24 cellular contexts compared by ENCODE assay signal in the genomic region with DNA sequence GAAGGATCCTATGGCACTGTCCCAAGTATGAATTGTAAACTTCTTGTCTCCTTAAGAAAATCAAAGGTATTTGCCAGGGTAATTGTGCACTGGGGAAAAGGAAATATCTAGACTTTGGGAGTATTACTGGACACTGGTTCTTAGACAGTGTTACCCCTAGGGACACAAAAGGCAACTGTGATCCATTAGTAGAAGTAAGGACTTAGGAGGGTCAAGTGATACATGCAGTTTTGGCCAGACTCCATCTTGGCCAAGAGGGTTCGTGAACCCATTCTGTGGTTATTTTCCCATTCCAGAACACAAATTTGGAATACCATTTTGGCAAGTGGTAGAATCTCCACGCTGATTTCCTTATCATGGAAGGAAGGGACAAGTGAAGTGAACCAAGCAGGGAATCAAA.
A peak's percentile ranks its signal among the peaks of the same experiment; 100 is the strongest.
DNase-seq lines count a peak whose midpoint lies in the region; ATAC-seq, FAIRE-seq and TF ChIP-seq lines count a peak whose summit lies in the region.
"Had no signal": no experiment of that assay in that cellular context is flagged by ENCODE, and none has a peak within 500 bp of the region (broad histone marks: within the 10 kb centered on the region; RNA-seq: fewer than 3 reads in every experiment).

No MANE protein-coding gene starts in this region.

- H3K4me1 Mint-ChIP-seq in CD8-positive, alpha-beta T cell (ENCODE audit: low read depth): no peaks in the 10 kb centered on the region
- H3K4me1 Mint-ChIP-seq in Calu3 (ENCODE audit: low read depth, unreplicated experiment): no peaks in the 10 kb centered on the region

- intact Hi-C loops in left ventricle myocardium inferior (cut with micrococcal nuclease) (no loop called here), Calu3 (cut with micrococcal nuclease; ENCODE audit: unreplicated experiment) (no loop called here), kidney (cut with DNase I) (no loop called here)
- intact Hi-C loops in CD8-positive, alpha-beta T cell (cut with DNase I, micrococcal nuclease): no loop called here

- H3K4me1 ChIP-seq in left ventricle myocardium inferior: no peaks in the 10 kb centered on the region
- H3K4me1 ChIP-seq in CD8-positive, alpha-beta T cell (ENCODE audit: insufficient read depth, low read length): no peaks in the 10 kb centered on the region
- H3K4me1 ChIP-seq in kidney (ENCODE audit: control insufficient read depth in 1 of 2, insufficient read depth in 1 of 2, low read depth in 1 of 2, low read length in 2 of 2): no peaks in the 10 kb centered on the region

- peaks cover 12% of the 10 kb centered on the region for H3K27me3 Mint-ChIP-seq in CD8-positive, alpha-beta T cell (ENCODE audit: low read depth)
- H3K27me3 Mint-ChIP-seq in Calu3 (ENCODE audit: unreplicated experiment): no peaks in the 10 kb centered on the region

- H3K27ac ChIP-seq in left ventricle myocardium inferior (replicated peaks) (peak overlapping the region; percentile 57), kidney (ENCODE audit: low read depth in 2 of 2, low read length in 2 of 2) (no peak overlapping the region)
- H3K27ac ChIP-seq in CD8-positive, alpha-beta T cell (ENCODE audit: low read depth, low read length): no peak overlapping the region
- H3K27ac ChIP-seq: C4-2B, GM23248, HL-60, PC-9 had no signal

- H3K27ac Mint-ChIP-seq in CD8-positive, alpha-beta T cell: no peak overlapping the region
- H3K27ac Mint-ChIP-seq in Calu3 (ENCODE audit: unreplicated experiment): no peak overlapping the region

- H3K9me3 Mint-ChIP-seq in CD8-positive, alpha-beta T cell: no peaks in the 10 kb centered on the region
- no peaks in the 10 kb centered on the region for H3K9me3 Mint-ChIP-seq in Calu3 (ENCODE audit: low read depth, unreplicated experiment)

- ATAC-seq in CD8-positive, alpha-beta T cell: no peak
- no peak for ATAC-seq in GM21528 (IDR thresholded peaks at IDR 0.05; ENCODE audit: low FRiP score, unreplicated experiment)
- ATAC-seq: HepG2, K562 had no signal

- TF ChIP-seq CTCF in fibroblast of mammary gland (conservative IDR thresholded peaks at IDR 0.05; ENCODE audit: control insufficient read depth, insufficient read depth, low read depth, low read length): no peak
- no peak for TF ChIP-seq CTCF in left ventricle myocardium inferior (IDR thresholded peaks at IDR 0.05; ENCODE audit: borderline replicate concordance)
- TF ChIP-seq CTCF in CD8-positive, alpha-beta T cell (IDR thresholded peaks at IDR 0.05): no peak
- TF ChIP-seq CTCF in Calu3 (IDR thresholded peaks at IDR 0.05; ENCODE audit: unreplicated experiment): no peak
- TF ChIP-seq CTCF in kidney (IDR thresholded peaks at IDR 0.05; ENCODE audit: borderline replicate concordance, extremely low read depth, insufficient read depth): no peak

- CTCF ChIA-PET in CD8-positive, alpha-beta T cell (lab: Charles Lee): no interaction called here
- CTCF ChIA-PET in Calu3 (lab: Charles Lee): no interaction called here

- no peaks in the 10 kb centered on the region for H3K36me3 Mint-ChIP-seq in CD8-positive, alpha-beta T cell
- no peaks in the 10 kb centered on the region for H3K36me3 Mint-ChIP-seq in Calu3 (ENCODE audit: insufficient read depth, unreplicated experiment)

- FAIRE-seq in kidney (lab: Jason Lieb, UNC): no peak
- FAIRE-seq: A204.1, HepG2, K562 had no signal

- H3K27me3 ChIP-seq in left ventricle myocardium inferior (ENCODE audit: low read depth): no peaks in the 10 kb centered on the region
- H3K27me3 ChIP-seq in CD8-positive, alpha-beta T cell (ENCODE audit: insufficient read depth, low read length): no peaks in the 10 kb centered on the region

- no peak overlapping the region for H3K4me3 Mint-ChIP-seq in CD8-positive, alpha-beta T cell
- no peak overlapping the region for H3K4me3 Mint-ChIP-seq in Calu3 (ENCODE audit: low read depth, unreplicated experiment)

- no peaks in the 10 kb centered on the region for H3K9me3 ChIP-seq in left ventricle myocardium inferior (replicated peaks)
- no peaks in the 10 kb centered on the region for H3K9me3 ChIP-seq in CD8-positive, alpha-beta T cell (ENCODE audit: low read length)
- no peaks in the 10 kb centered on the region for H3K9me3 ChIP-seq in kidney (ENCODE audit: control insufficient read depth in 1 of 2, low read length in 2 of 2)

- no peak overlapping the region for H3K9ac ChIP-seq in kidney (ENCODE audit: low read length in 2 of 2)
- H3K9ac ChIP-seq: GM23248 had no signal

- H3K36me3 ChIP-seq in left ventricle myocardium inferior: no peaks in the 10 kb centered on the region
- H3K36me3 ChIP-seq in CD8-positive, alpha-beta T cell (ENCODE audit: insufficient read depth, low read length): no peaks in the 10 kb centered on the region
- H3K36me3 ChIP-seq in kidney (ENCODE audit: control insufficient read depth in 1 of 2, insufficient read depth in 2 of 2, low read length in 2 of 2): no peaks in the 10 kb centered on the region

- BruUV-seq in Calu3 (replicated peaks; lab: Mats Ljungman, UMichigan): no TSS peak

- no peak overlapping the region for H3K4me3 ChIP-seq in fibroblast of mammary gland (ENCODE audit: control insufficient read depth, low read depth, low read length)
- no peak overlapping the region for H3K4me3 ChIP-seq in left ventricle myocardium inferior
- no peak overlapping the region for H3K4me3 ChIP-seq in CD8-positive, alpha-beta T cell (ENCODE audit: low read depth, low read length)
- H3K4me3 ChIP-seq in kidney (ENCODE audit: low read length in 2 of 2): no peak overlapping the region
- H3K4me3 ChIP-seq: GM23248, K562, PC-9 had no signal

- DNase-seq in EH (ENCODE audit: low read depth) (peak; percentile 74), M059J (ENCODE audit: low read depth) (peak; percentile 20), fibroblast of mammary gland (ENCODE audit: low read depth) (peak; percentile 77), left ventricle myocardium inferior (no peak), Calu3 (no peak), kidney (no peak)
- no peak for DNase-seq in CD8-positive, alpha-beta T cell
- DNase-seq: DMS79, GM23248, HCEC 1CT, NCI-H1105, NCI-H2029 treated with DMSO at 0.1 percent for 48 hours, NCI-H226, NCI-H510A treated with DMSO at 0.1 percent for 48 hours, NCI-H748 treated with DMSO at 0.1 percent for 48 hours, PC-9, RPMI8226, SIG-M5 had no signal

- POLR2A ChIA-PET in CD8-positive, alpha-beta T cell (lab: Charles Lee): no interaction called here

Comparison
In these comparisons a context has a peak if more than half of its experiments do, and no peak if none do; other contexts are left out.
1. DNase-seq: peak in EH (single experiment), M059J (single experiment) and fibroblast of mammary gland (single experiment); none in left ventricle myocardium inferior (single experiment), CD8-positive, alpha-beta T cell (0 of 7), Calu3 (single experiment) and kidney (single experiment).